In the genomic region with DNA sequence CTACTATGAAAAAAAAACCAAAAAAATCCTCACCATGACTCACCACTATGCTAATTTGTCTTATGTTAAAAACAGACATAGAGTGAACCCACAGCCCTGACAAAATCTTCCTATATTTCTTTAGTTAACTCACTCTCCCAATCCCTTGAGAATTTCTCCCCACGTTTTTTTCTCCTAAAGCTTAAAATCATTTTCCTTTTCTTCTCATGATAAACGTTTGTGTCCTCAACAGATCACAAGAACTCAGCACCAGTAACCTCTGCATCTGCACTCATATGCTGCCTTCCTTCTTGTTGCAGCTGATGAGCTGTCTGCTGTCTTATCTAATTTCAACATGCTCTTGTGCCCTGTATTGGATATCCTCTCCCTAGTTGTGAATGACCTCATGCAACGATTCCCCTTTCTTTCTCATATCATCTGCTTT, we compare ENCODE assay signal across 17 cellular contexts.
DNase-seq lines count a peak whose midpoint lies in the region; ATAC-seq and TF ChIP-seq lines count a peak whose summit lies in the region.
"Had no signal": no experiment of that assay in that cellular context is flagged by ENCODE, and none has a peak within 500 bp of the region (broad histone marks: within the 10 kb centered on the region; RNA-seq: fewer than 3 reads in every experiment).

No MANE protein-coding gene starts in this region.

- no peaks in the 10 kb centered on the region for H3F3A ChIP-seq in smooth muscle cell (ENCODE audit: low read depth)

- H4K20me1 ChIP-seq in smooth muscle cell (ENCODE audit: low read depth) = no peaks in the 10 kb centered on the region

- no peaks in the 10 kb centered on the region for H3K4me1 ChIP-seq in smooth muscle cell (ENCODE audit: low read depth)
- H3K4me1 ChIP-seq: esophagus squamous epithelium, sigmoid colon had no signal

- peak overlapping the region; percentile 27 for H3K27ac ChIP-seq in smooth muscle cell (ENCODE audit: low read depth)
- H3K27ac ChIP-seq: cardiac muscle cell, esophagus squamous epithelium, HL-60, sigmoid colon had no signal

- no peaks in the 10 kb centered on the region for H3K79me2 ChIP-seq in smooth muscle cell (ENCODE audit: low read depth)

- H3K9me3 ChIP-seq in smooth muscle cell (replicated peaks; ENCODE audit: low read depth) = no peaks in the 10 kb centered on the region
- H3K9me3 ChIP-seq: esophagus squamous epithelium had no signal

- DNase-seq in HFF-Myc (ENCODE audit: extremely low read depth, low read depth) (peak; percentile 1), amniotic epithelial cell (ENCODE audit: low read depth) (peak; percentile 91), fibroblast of pulmonary artery (ENCODE audit: low read depth) (peak; percentile 50), smooth muscle cell (lab: John Stamatoyannopoulos, UW; ENCODE audit: unreplicated experiment) (no peak), GM19238 (ENCODE audit: insufficient read length, low spot score) (no peak), NCI-H2081 treated with DMSO at 0.1 percent for 48 hours (lab: John Stamatoyannopoulos, UW) (no peak)
- DNase-seq: effector CD4-positive, alpha-beta T cell; esophagus squamous epithelium; KBM-7; NCI-H1092 treated with DMSO at 0.1 percent for 48 hours; NCI-H2171; occipital lobe; sigmoid colon; stimulated activated CD4-positive, alpha-beta T cell treated with anti-CD3 and anti-CD28 coated beads, Interleukin-4, amount 100 ng/mL, for 1 hour had no signal

- H3K36me3 ChIP-seq in smooth muscle cell (ENCODE audit: low read depth) = no peaks in the 10 kb centered on the region
- H3K36me3 ChIP-seq: cardiac muscle cell, esophagus squamous epithelium, sigmoid colon had no signal

- peak overlapping the region; percentile 57 for H3K4me2 ChIP-seq in smooth muscle cell

- peak overlapping the region; percentile 43 for H2AFZ ChIP-seq in smooth muscle cell (ENCODE audit: low read depth)

- no peak overlapping the region for H3K9ac ChIP-seq in smooth muscle cell (ENCODE audit: low read depth)

- ATAC-seq in HG03565 (IDR thresholded peaks at IDR 0.05; ENCODE audit: unreplicated experiment) = no peak

- 15% methylated on average over 3 of the region's 3 CpGs for WGBS in smooth muscle cell (ENCODE audit: low lambda C conversion rate)

- TF ChIP-seq CTCF in HFF-Myc (IDR thresholded peaks at IDR 0.05; ENCODE audit: low read depth, low read length, missing control alignments) (no peak), fibroblast of pulmonary artery (IDR thresholded peaks at IDR 0.05; ENCODE audit: low read length, missing control alignments) (no peak), smooth muscle cell (IDR thresholded peaks at IDR 0.05; ENCODE audit: borderline replicate concordance, insufficient read depth, poor library complexity, severe bottlenecking) (no peak)

- H3K4me3 ChIP-seq in HFF-Myc (replicated peaks; ENCODE audit: low read depth, low read length) (no peak overlapping the region), fibroblast of pulmonary artery (replicated peaks; ENCODE audit: low read depth, low read length) (no peak overlapping the region), smooth muscle cell (no peak overlapping the region)
- H3K4me3 ChIP-seq: cardiac muscle cell, esophagus squamous epithelium, sigmoid colon had no signal

- no peaks in the 10 kb centered on the region for H3K27me3 ChIP-seq in smooth muscle cell (ENCODE audit: low read depth)
- H3K27me3 ChIP-seq: cardiac muscle cell, esophagus squamous epithelium, sigmoid colon had no signal

Comparison
In these comparisons a context has a peak if more than half of its experiments do, and no peak if none do; other contexts are left out.
1. DNase-seq: peak in HFF-Myc (single experiment), amniotic epithelial cell (single experiment) and fibroblast of pulmonary artery (single experiment); none in smooth muscle cell (single experiment), GM19238 (single experiment) and NCI-H2081 treated with DMSO at 0.1 percent for 48 hours (single experiment).